ENCODE assay signal across 8 cellular contexts in genomic region chr14:71355324-71356201, GRCh38. TPM values are rescaled to one million over a fixed set of nuclear protein-coding genes. Genes with fewer than 3 reads are reported as not detected.
A peak's percentile ranks its signal among the peaks of the same experiment; 100 is the strongest.
DNase-seq lines count a peak whose midpoint lies in the region; ATAC-seq and TF ChIP-seq lines count a peak whose summit lies in the region.

No MANE protein-coding gene starts in this region.

- CTCF ChIA-PET in activated CD8-positive, alpha-beta T cell treated with anti-CD3 and anti-CD28 coated beads, Interleukin-2, amount 10 ng/mL, durations not matched to agents 7 days and 5 days (lab: Charles Lee): interaction anchor here (0.8 to 1.1 kb wide), 2 partner anchors 9 to 10 kb away, joined by 3 read pairs; no protein-coding TSS in a partner anchor

- H3K9me3 Mint-ChIP-seq in stimulated activated naive B cell treated with anti-CD40 and anti-IgM and Interleukin-4, amounts not matched to agents 10 μg/mL and 1 μg/mL and 100 μg/mL, for 72 hours: peaks cover 17 to 21% of the 10 kb centered on the region in 2 donors
- H3K9me3 Mint-ChIP-seq in activated T-cell treated with anti-CD3 and anti-CD28 coated beads, Interleukin-2, amount 50 U/mL, for 24 hours: peaks cover 17% of the 10 kb centered on the region
- peaks cover 7% of the 10 kb centered on the region for H3K9me3 Mint-ChIP-seq in activated CD8-positive, alpha-beta T cell treated with anti-CD3 and anti-CD28 coated beads, Interleukin-2, amount 10 ng/mL, durations not matched to agents 7 days and 5 days (ENCODE audit: insufficient read depth)

- ATAC-seq in GM18909 (IDR thresholded peaks at IDR 0.05; ENCODE audit: poor library complexity, unreplicated experiment): peak; percentile 51
- peak; percentile 65 for ATAC-seq in T-helper 17 cell
- ATAC-seq in heart left ventricle: peak; percentile 78 to 93 (median 92)
- ATAC-seq in stimulated activated naive B cell treated with anti-CD40 and anti-IgM and Interleukin-4, amounts not matched to agents 10 μg/mL and 1 μg/mL and 100 μg/mL, for 72 hours (replicated peaks): peak; percentile 11 to 22
- ATAC-seq in activated CD8-positive, alpha-beta T cell treated with anti-CD3 and anti-CD28 coated beads, Interleukin-2, amount 10 ng/mL, durations not matched to agents 7 days and 5 days: no peak

- TF ChIP-seq POLR2A in heart left ventricle (IDR thresholded peaks at IDR 0.05): no peak

- peak overlapping the region in 7 of 12 donors; percentile 17 to 73 (median 58) for H3K27ac ChIP-seq in heart left ventricle

- no peak overlapping the region for H3K4me3 Mint-ChIP-seq in T-helper 17 cell
- peak overlapping the region; percentile 45 to 48 for H3K4me3 Mint-ChIP-seq in stimulated activated naive B cell treated with anti-CD40 and anti-IgM and Interleukin-4, amounts not matched to agents 10 μg/mL and 1 μg/mL and 100 μg/mL, for 72 hours
- no peak overlapping the region for H3K4me3 Mint-ChIP-seq in activated T-cell treated with anti-CD3 and anti-CD28 coated beads, Interleukin-2, amount 50 U/mL, for 24 hours
- no peak overlapping the region for H3K4me3 Mint-ChIP-seq in activated CD8-positive, alpha-beta T cell treated with anti-CD3 and anti-CD28 coated beads, Interleukin-2, amount 10 ng/mL, durations not matched to agents 7 days and 5 days

- H3K27ac Mint-ChIP-seq in T-helper 17 cell: no peak overlapping the region
- peak overlapping the region; percentile 87 for H3K27ac Mint-ChIP-seq in stimulated activated naive B cell treated with anti-CD40 and anti-IgM and Interleukin-4, amounts not matched to agents 10 μg/mL and 1 μg/mL and 100 μg/mL, for 72 hours
- no peak overlapping the region for H3K27ac Mint-ChIP-seq in activated T-cell treated with anti-CD3 and anti-CD28 coated beads, Interleukin-2, amount 50 U/mL, for 24 hours
- no peak overlapping the region for H3K27ac Mint-ChIP-seq in activated CD8-positive, alpha-beta T cell treated with anti-CD3 and anti-CD28 coated beads, Interleukin-2, amount 10 ng/mL, durations not matched to agents 7 days and 5 days

- H3K4me1 ChIP-seq in heart left ventricle: peaks cover 0 to 18% (median 14%) of the 10 kb centered on the region in 12 donors

- intact Hi-C loops in heart left ventricle (cut with DNase I): no loop called here

- DNase-seq in T-helper 17 cell: no peak
- peak in 3 of 5 donors; percentile 36 to 43 (median 42) for DNase-seq in heart left ventricle
- DNase-seq in stimulated activated naive B cell treated with anti-CD40 and anti-IgM and Interleukin-4, amounts not matched to agents 10 μg/mL and 1 μg/mL and 100 μg/mL, for 72 hours: no peak
- no peak for DNase-seq in stimulated activated CD8-positive, alpha-beta memory T cell treated with anti-CD3 and anti-CD28 coated beads, Interleukin-4, amount 100 ng/mL, for 48 hours
- DNase-seq in NCI-H2227 treated with DMSO at 0.1 percent for 48 hours (lab: John Stamatoyannopoulos, UW): no peak
- DNase-seq in activated T-cell treated with anti-CD3 and anti-CD28 coated beads, Interleukin-2, amount 50 U/mL, for 24 hours: no peak
- no peak for DNase-seq in activated CD8-positive, alpha-beta T cell treated with anti-CD3 and anti-CD28 coated beads, Interleukin-2, amount 10 ng/mL, durations not matched to agents 7 days and 5 days

- H3K4me1 Mint-ChIP-seq in T-helper 17 cell: peaks cover 31% of the 10 kb centered on the region
- peaks cover 48 to 93% of the 10 kb centered on the region in 2 donors for H3K4me1 Mint-ChIP-seq in stimulated activated naive B cell treated with anti-CD40 and anti-IgM and Interleukin-4, amounts not matched to agents 10 μg/mL and 1 μg/mL and 100 μg/mL, for 72 hours
- H3K4me1 Mint-ChIP-seq in activated T-cell treated with anti-CD3 and anti-CD28 coated beads, Interleukin-2, amount 50 U/mL, for 24 hours (ENCODE audit: low read depth): peaks cover 56% of the 10 kb centered on the region
- H3K4me1 Mint-ChIP-seq in activated CD8-positive, alpha-beta T cell treated with anti-CD3 and anti-CD28 coated beads, Interleukin-2, amount 10 ng/mL, durations not matched to agents 7 days and 5 days (ENCODE audit: low read depth): peaks cover 14% of the 10 kb centered on the region

- POLR2A ChIA-PET in activated CD8-positive, alpha-beta T cell treated with anti-CD3 and anti-CD28 coated beads, Interleukin-2, amount 10 ng/mL, durations not matched to agents 7 days and 5 days (lab: Charles Lee): no interaction called here

- peaks cover 4% of the 10 kb centered on the region for H3K36me3 Mint-ChIP-seq in T-helper 17 cell (ENCODE audit: low read depth)
- peaks cover 56 to 87% of the 10 kb centered on the region in 2 donors for H3K36me3 Mint-ChIP-seq in stimulated activated naive B cell treated with anti-CD40 and anti-IgM and Interleukin-4, amounts not matched to agents 10 μg/mL and 1 μg/mL and 100 μg/mL, for 72 hours
- H3K36me3 Mint-ChIP-seq in activated T-cell treated with anti-CD3 and anti-CD28 coated beads, Interleukin-2, amount 50 U/mL, for 24 hours (ENCODE audit: low read depth): peaks cover 68% of the 10 kb centered on the region
- peaks cover 52% of the 10 kb centered on the region for H3K36me3 Mint-ChIP-seq in activated CD8-positive, alpha-beta T cell treated with anti-CD3 and anti-CD28 coated beads, Interleukin-2, amount 10 ng/mL, durations not matched to agents 7 days and 5 days (ENCODE audit: low read depth)

- no peaks in the 10 kb centered on the region for H3K27me3 Mint-ChIP-seq in T-helper 17 cell
- no peaks in the 10 kb centered on the region for H3K27me3 Mint-ChIP-seq in stimulated activated naive B cell treated with anti-CD40 and anti-IgM and Interleukin-4, amounts not matched to agents 10 μg/mL and 1 μg/mL and 100 μg/mL, for 72 hours
- H3K27me3 Mint-ChIP-seq in activated T-cell treated with anti-CD3 and anti-CD28 coated beads, Interleukin-2, amount 50 U/mL, for 24 hours: no peaks in the 10 kb centered on the region
- H3K27me3 Mint-ChIP-seq in activated CD8-positive, alpha-beta T cell treated with anti-CD3 and anti-CD28 coated beads, Interleukin-2, amount 10 ng/mL, durations not matched to agents 7 days and 5 days (ENCODE audit: low read depth): no peaks in the 10 kb centered on the region

- H3K9me3 ChIP-seq in T-helper 17 cell (ENCODE audit: control insufficient read depth, low read length, poor library complexity, severe bottlenecking) (no peaks in the 10 kb centered on the region), heart left ventricle (no peaks in the 10 kb centered on the region)

- WGBS in heart left ventricle, 4 donors: 6 to 11% (median 8%) methylated on average over 5 of the region's 5 CpGs

- no peaks in the 10 kb centered on the region for H3K27me3 ChIP-seq in heart left ventricle

- no peaks in the 10 kb centered on the region for H3K36me3 ChIP-seq in heart left ventricle

- TF ChIP-seq CTCF in heart left ventricle (IDR thresholded peaks at IDR 0.05): no peak

- peak overlapping the region in 4 of 12 donors; percentile 3 to 15 (median 9) for H3K4me3 ChIP-seq in heart left ventricle

RNA-seq across cellular contexts. Expression of gene SIPA1L1, which starts 35.3 kb away (rescaled TPM):
- 10 to 100 TPM; 47.0 to 52.3 TPM for total RNA-seq in T-helper 17 cell
- total RNA-seq in heart left ventricle: 10 to 100 TPM in 3 of 9 donors, 1 to 10 TPM in 6; 4.1 to 17.9 (median 7.7) TPM
- polyA plus RNA-seq in heart left ventricle: 1 to 10 TPM; 3.8 to 6.6 TPM
- total RNA-seq in activated CD8-positive, alpha-beta T cell treated with anti-CD3 and anti-CD28 coated beads, Interleukin-2, amount 10 ng/mL, durations not matched to agents 7 days and 5 days: 10 to 100 TPM; 49.6 to 52.6 TPM

Comparison
In these comparisons a context has a peak if more than half of its experiments do, and no peak if none do; other contexts are left out.
1. DNase-seq: peak in heart left ventricle (3 of 5); none in T-helper 17 cell (0 of 3), stimulated activated naive B cell treated with anti-CD40 and anti-IgM and Interleukin-4, amounts not matched to agents 10 μg/mL and 1 μg/mL and 100 μg/mL, for 72 hours (single experiment), stimulated activated CD8-positive, alpha-beta memory T cell treated with anti-CD3 and anti-CD28 coated beads, Interleukin-4, amount 100 ng/mL, for 48 hours (single experiment), NCI-H2227 treated with DMSO at 0.1 percent for 48 hours (single experiment), activated T-cell treated with anti-CD3 and anti-CD28 coated beads, Interleukin-2, amount 50 U/mL, for 24 hours (single experiment) and activated CD8-positive, alpha-beta T cell treated with anti-CD3 and anti-CD28 coated beads, Interleukin-2, amount 10 ng/mL, durations not matched to agents 7 days and 5 days (single experiment).
2. H3K4me3 Mint-ChIP-seq: peak in stimulated activated naive B cell treated with anti-CD40 and anti-IgM and Interleukin-4, amounts not matched to agents 10 μg/mL and 1 μg/mL and 100 μg/mL, for 72 hours (2 of 2); none in T-helper 17 cell (single experiment), activated T-cell treated with anti-CD3 and anti-CD28 coated beads, Interleukin-2, amount 50 U/mL, for 24 hours (single experiment) and activated CD8-positive, alpha-beta T cell treated with anti-CD3 and anti-CD28 coated beads, Interleukin-2, amount 10 ng/mL, durations not matched to agents 7 days and 5 days (single experiment).